ENCODE assay signal across 27 cellular contexts in genomic region chrX:455673-456072, GRCh38.
"Had no signal": no experiment of that assay in that cellular context is flagged by ENCODE, and none has a peak within 500 bp of the region (broad histone marks: within the 10 kb centered on the region; RNA-seq: fewer than 3 reads in every experiment).

No MANE protein-coding gene starts in this region.

- FAIRE-seq: endothelial cell of umbilical vein, islet of Langerhans had no signal

- H3K4me3 ChIP-seq: coronary artery, esophagus muscularis mucosa, heart right ventricle, left ventricle myocardium inferior, lung, mucosa of descending colon, prostate gland, right atrium auricular region, skin epidermis, transverse colon, vagina had no signal

- H3K36me3 ChIP-seq: esophagus muscularis mucosa, heart right ventricle, left ventricle myocardium inferior, neutrophil, prostate gland, right atrium auricular region, transverse colon, vagina had no signal

- H3K27me3 ChIP-seq: foreskin keratinocyte, neutrophil, right atrium auricular region, transverse colon, vagina had no signal

- H3K9me3 ChIP-seq: mucosa of descending colon, neutrophil, prostate gland, right atrium auricular region, vagina had no signal

- DNase-seq: dermis blood vessel endothelial cell; effector memory CD4-positive, alpha-beta T cell; foreskin keratinocyte; glutamatergic neuron; heart right ventricle; hippocampal formation; kidney glomerular epithelial cell; left colon; left ventricle myocardium inferior; mucosa of descending colon; naive B cell; stimulated activated CD4-positive, alpha-beta T cell treated with anti-CD3 and anti-CD28 coated beads, Interleukin-15, amount 100 ng/mL, for 24 hours; stimulated activated CD4-positive, alpha-beta T cell treated with anti-CD3 and anti-CD28 coated beads, Interleukin-2, amount 100 ng/mL, for 48 hours; stimulated activated naive B cell treated with anti-CD40 and anti-IgM and Interleukin-4, amounts not matched to agents 10 μg/mL and 1 μg/mL and 100 μg/mL, for 72 hours; transverse colon had no signal

- H3K4me1 ChIP-seq: esophagus muscularis mucosa, foreskin keratinocyte, heart right ventricle, left ventricle myocardium inferior, parathyroid adenoma, prostate gland, right atrium auricular region, transverse colon, vagina had no signal

- H3K27ac ChIP-seq: coronary artery, esophagus muscularis mucosa, foreskin keratinocyte, heart right ventricle, left ventricle myocardium inferior, neutrophil, parathyroid adenoma, prostate gland, right atrium auricular region, skin epidermis, transverse colon, vagina had no signal

- ATAC-seq: foreskin keratinocyte; heart right ventricle; left colon; mucosa of descending colon; natural killer cell treated with Interleukin-12 subunit alpha and Interleukin-12 subunit beta and Interleukin-15 and Interleukin-18, amount 100 ng/mL, for 72 hours; stimulated activated naive B cell treated with anti-CD40 and anti-IgM and Interleukin-4, amounts not matched to agents 10 μg/mL and 1 μg/mL and 100 μg/mL, for 72 hours had no signal
